8 cellular contexts compared by ENCODE assay signal in genomic region chr2:667332-668000, GRCh38. TPM values are rescaled to one million over a fixed set of nuclear protein-coding genes. Genes with fewer than 3 reads are reported as not detected.
DNase-seq lines count a peak whose midpoint lies in the region; FAIRE-seq and TF ChIP-seq lines count a peak whose summit lies in the region.

No MANE protein-coding gene starts in this region.

- H3K4me3 ChIP-seq in Jurkat, Clone E6-1 (ENCODE audit: low read length): no peak overlapping the region
- H3K4me3 ChIP-seq in adipocyte (ENCODE audit: low read length): no peak overlapping the region
- no peak overlapping the region for H3K4me3 ChIP-seq in kidney epithelial cell (ENCODE audit: low read depth, low read length)

- TF ChIP-seq CTCF in kidney epithelial cell (IDR thresholded peaks at IDR 0.05; ENCODE audit: insufficient read depth, low read length, poor library complexity, severe bottlenecking): peak; percentile 77

- FAIRE-seq in urothelium cell line (lab: Jason Lieb, UNC): no peak

- no peak overlapping the region for H3K9ac ChIP-seq in adipocyte (ENCODE audit: low read length)

- H3K27me3 ChIP-seq in adipocyte (replicated peaks; ENCODE audit: control insufficient read depth, insufficient read depth, low read length) (no peaks in the 10 kb centered on the region), kidney epithelial cell (ENCODE audit: control insufficient read depth, insufficient read depth, low read length) (no peaks in the 10 kb centered on the region)

- H3K36me3 ChIP-seq in adipocyte (ENCODE audit: control insufficient read depth, insufficient read depth, low read length, severe bottlenecking): peaks cover 42% of the 10 kb centered on the region
- peaks cover 2% of the 10 kb centered on the region for H3K36me3 ChIP-seq in kidney epithelial cell (ENCODE audit: control insufficient read depth, insufficient read depth, low read length)

- DNase-seq in NCI-H2081 (lab: John Stamatoyannopoulos, UW): peak; percentile 39 to 65
- no peak for DNase-seq in NCI-H2081 treated with DMSO at 0.1 percent for 48 hours (lab: John Stamatoyannopoulos, UW)
- DNase-seq in Jurkat, Clone E6-1 (ENCODE audit: low read depth, low spot score): peak; percentile 73
- DNase-seq in adipocyte (ENCODE audit: low read depth): peak; percentile 74
- peak; percentile 52 for DNase-seq in kidney epithelial cell (ENCODE audit: low read depth)
- peak; percentile 41 for DNase-seq in urothelium cell line (ENCODE audit: low spot score)
- no peak for DNase-seq in GF-D8 (lab: John Stamatoyannopoulos, UW)
- DNase-seq in GOT3 (lab: John Stamatoyannopoulos, UW): no peak

- H3K9me3 ChIP-seq in adipocyte (ENCODE audit: control insufficient read depth, low read length): peaks cover 8% of the 10 kb centered on the region

- peaks cover 8% of the 10 kb centered on the region for H3K4me1 ChIP-seq in adipocyte (ENCODE audit: control insufficient read depth, insufficient read depth, low read length)

RNA-seq across cellular contexts. Expression of gene TMEM18, which starts 9.7 kb away (rescaled TPM):
- 110 TPM for polyA plus RNA-seq in Jurkat, Clone E6-1 (2012; ENCODE audit: insufficient read depth, insufficient read length)
- total RNA-seq in kidney epithelial cell: 33.6 and 37.1 TPM in 2 replicates

Comparison
In these comparisons a context has a peak if more than half of its experiments do, and no peak if none do; other contexts are left out.
1. DNase-seq: peak in NCI-H2081 (2 of 2), Jurkat, Clone E6-1 (single experiment), adipocyte (single experiment), kidney epithelial cell (single experiment) and urothelium cell line (single experiment); none in NCI-H2081 treated with DMSO at 0.1 percent for 48 hours (single experiment), GF-D8 (single experiment) and GOT3 (single experiment).